In genomic region chr14:49405291-49405690, GRCh38 we compare ENCODE assay signal across 1 cellular context.
TF ChIP-seq lines count a peak whose summit lies in the region.

No MANE protein-coding gene starts in this region.

TF ChIP-seq in SK-N-SH, 30 proteins besides CTCF, POLR2A, EP300 and RAD21 (continued from another document):
- TF ChIP-seq SMC3 (IDR thresholded peaks at IDR 0.05; ENCODE audit: low read depth, low read length) (no peak), MXI1 (IDR thresholded peaks at IDR 0.05; ENCODE audit: low read depth, low read length) (no peak), NFIC (IDR thresholded peaks at IDR 0.05; ENCODE audit: borderline replicate concordance) (no peak), PBX3 (IDR thresholded peaks at IDR 0.05) (no peak), SIN3A (IDR thresholded peaks at IDR 0.05; ENCODE audit: borderline replicate concordance, low read depth, low read length) (no peak), TAF1 (IDR thresholded peaks at IDR 0.05; ENCODE audit: borderline replicate concordance, low read depth, low read length) (no peak)
